In the genomic region with DNA sequence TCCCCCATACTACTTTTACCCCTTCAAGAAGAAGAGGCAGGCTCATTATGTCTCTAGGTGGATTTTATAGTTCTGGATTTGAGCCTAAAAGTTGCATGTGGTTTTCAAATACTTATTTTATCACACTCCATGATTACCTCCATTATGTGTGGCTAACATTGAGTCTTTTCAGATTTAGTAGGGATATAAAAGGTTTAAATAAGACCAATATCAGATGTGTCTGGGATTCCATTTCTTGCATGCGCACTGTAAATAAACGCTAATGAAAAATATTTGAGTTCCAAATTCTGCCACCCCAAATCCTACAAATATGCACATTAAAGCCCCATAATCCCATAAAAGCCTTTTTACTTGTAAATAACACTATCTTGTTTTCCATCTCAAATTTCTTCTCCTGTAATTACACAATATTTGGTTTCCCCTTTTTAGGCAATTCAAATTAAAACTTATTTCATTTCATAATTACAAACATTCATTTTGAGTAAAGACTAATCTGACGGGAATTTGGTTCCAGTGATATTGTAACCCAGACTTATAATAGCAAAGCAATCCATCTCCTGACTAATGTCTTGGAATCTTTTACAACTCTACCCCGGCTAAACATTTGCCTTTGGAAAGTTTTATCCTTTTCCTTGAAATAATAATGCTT, we compare ENCODE assay signal across 18 cellular contexts.
DNase-seq lines count a peak whose midpoint lies in the region; ATAC-seq, FAIRE-seq and TF ChIP-seq lines count a peak whose summit lies in the region.
"Had no signal": no experiment of that assay in that cellular context is flagged by ENCODE, and none has a peak within 500 bp of the region (broad histone marks: within the 10 kb centered on the region; RNA-seq: fewer than 3 reads in every experiment).

No MANE protein-coding gene starts in this region.

- intact Hi-C loops in adrenal gland (cut with DNase I): no loop called here

- WGBS in adrenal gland, 4 donors: 65 to 79% (median 68%) methylated on average over 4 of the region's 4 CpGs

- H3K4me1 Mint-ChIP-seq in astrocyte (ENCODE audit: low read depth, unreplicated experiment): peaks cover 13% of the 10 kb centered on the region
- H3K4me1 Mint-ChIP-seq: B cell, memory B cell had no signal

- DNase-seq in AG04450 (ENCODE audit: low read depth, low spot score) (peak; percentile 6), astrocyte (ENCODE audit: low read depth) (peak; percentile 82), kidney tubule cell (ENCODE audit: low spot score) (peak; percentile 26), adrenal gland (no peak), SHP77 treated with DMSO at 0.1 percent for 48 hours (lab: John Stamatoyannopoulos, UW) (no peak)
- DNase-seq in activated CD4-positive, alpha-beta T cell treated with anti-CD3 and anti-CD28 coated beads, Interleukin-2, amount 50 U/mL, for 1 hour: no peak
- DNase-seq: activated CD4-positive, CD25-positive, alpha-beta regulatory T cell treated with anti-CD3 and anti-CD28 coated beads, Interleukin-2, amount 50 U/mL, for 72 hours; activated CD8-positive, alpha-beta memory T cell treated with anti-CD3 and anti-CD28 coated beads, Interleukin-2, amount 50 U/mL, for 48 hours; cortex of kidney; NCI-H1048; pancreas; testis had no signal

- no peak for TF ChIP-seq POLR2A in adrenal gland (IDR thresholded peaks at IDR 0.05)

- H3K9me3 Mint-ChIP-seq in astrocyte (ENCODE audit: unreplicated experiment): peaks cover 3% of the 10 kb centered on the region
- H3K9me3 Mint-ChIP-seq: T-helper 1 cell treated with Interleukin-12 subunit alpha and Interleukin-12 subunit beta and Interleukin-4 antibody, amounts not matched to agents 30 μg/mL and 1 μg/mL, for 36 hours had no signal

- H3K27ac Mint-ChIP-seq in astrocyte (ENCODE audit: unreplicated experiment): no peak overlapping the region
- H3K27ac Mint-ChIP-seq: activated naive CD8-positive, alpha-beta T cell; B cell; memory B cell; T-helper 1 cell treated with Interleukin-12 subunit alpha and Interleukin-12 subunit beta and Interleukin-4 antibody, amounts not matched to agents 30 μg/mL and 1 μg/mL, for 36 hours had no signal

- no peak overlapping the region for H3K4me3 ChIP-seq in AG04450 (ENCODE audit: low read depth, low read length)
- no peak overlapping the region for H3K4me3 ChIP-seq in HEK293 (ENCODE audit: low read depth, low read length)
- H3K4me3 ChIP-seq in astrocyte (ENCODE audit: insufficient read depth, low read depth, low read length): no peak overlapping the region
- no peak overlapping the region for H3K4me3 ChIP-seq in adrenal gland
- H3K4me3 ChIP-seq: pancreas, testis had no signal

- no peaks in the 10 kb centered on the region for H4K20me1 ChIP-seq in astrocyte (ENCODE audit: insufficient read depth, low read length)

- no peaks in the 10 kb centered on the region for H3K36me3 Mint-ChIP-seq in astrocyte (ENCODE audit: low read depth, unreplicated experiment)
- H3K36me3 Mint-ChIP-seq: activated naive CD8-positive, alpha-beta T cell; memory B cell had no signal

- peak overlapping the region; percentile 86 for H3K4me2 ChIP-seq in astrocyte (ENCODE audit: low read length)

- H3K9ac ChIP-seq in astrocyte (ENCODE audit: low read length): peak overlapping the region; percentile 68

- H3K27me3 ChIP-seq in AG04450 (ENCODE audit: control insufficient read depth, insufficient read depth, low read length): no peaks in the 10 kb centered on the region
- no peaks in the 10 kb centered on the region for H3K27me3 ChIP-seq in astrocyte (ENCODE audit: insufficient read depth, low read length)
- H3K27me3 ChIP-seq in adrenal gland: no peaks in the 10 kb centered on the region
- H3K27me3 ChIP-seq: pancreas, testis had no signal

- no peak overlapping the region for H2AFZ ChIP-seq in astrocyte (ENCODE audit: low read depth, low read length)

- H3K27ac ChIP-seq in AG04450 (ENCODE audit: low read depth, low read length): no peak overlapping the region
- H3K27ac ChIP-seq in HEK293 (ENCODE audit: extremely low read depth, low read depth, low read length): no peak overlapping the region
- peak overlapping the region; percentile 93 for H3K27ac ChIP-seq in astrocyte (ENCODE audit: low read depth, low read length)
- no peak overlapping the region for H3K27ac ChIP-seq in adrenal gland
- H3K27ac ChIP-seq: pancreas, testis had no signal

- H3K4me3 Mint-ChIP-seq in astrocyte (ENCODE audit: unreplicated experiment): no peak overlapping the region
- H3K4me3 Mint-ChIP-seq: activated naive CD8-positive, alpha-beta T cell; B cell; memory B cell; T-helper 1 cell treated with Interleukin-12 subunit alpha and Interleukin-12 subunit beta and Interleukin-4 antibody, amounts not matched to agents 30 μg/mL and 1 μg/mL, for 36 hours had no signal

- peaks cover 5% of the 10 kb centered on the region for H3K27me3 Mint-ChIP-seq in astrocyte (ENCODE audit: low read depth, unreplicated experiment)
- H3K27me3 Mint-ChIP-seq: B cell had no signal

- CTCF ChIA-PET in AG04450 (lab: Charles Lee) (no interaction called here), HEK293 (lab: Yijun Ruan, JAX) (interaction anchor here (0.6 kb wide), 1 partner anchor 718 kb away, joined by 3 read pairs; no protein-coding TSS in a partner anchor)

- TF ChIP-seq CTCF in AG04450 (IDR thresholded peaks at IDR 0.05; ENCODE audit: low read depth, low read length) (no peak), HEK293 (tag by site-specific recombination; IDR thresholded peaks at IDR 0.05) (no peak), astrocyte (IDR thresholded peaks at IDR 0.05; ENCODE audit: insufficient read depth, low read depth, low read length) (no peak), adrenal gland (IDR thresholded peaks at IDR 0.05) (no peak)

- H3K79me2 ChIP-seq in astrocyte (ENCODE audit: insufficient read depth, low read length): no peaks in the 10 kb centered on the region

- H3K4me1 ChIP-seq in HEK293 (ENCODE audit: control insufficient read depth, insufficient read depth, low read length) (no peaks in the 10 kb centered on the region; the same call in 1 of the 2 replicates), astrocyte (ENCODE audit: insufficient read depth, low read length) (peaks cover 35% of the 10 kb centered on the region), adrenal gland (replicated peaks in 1 of 2) (no peaks in the 10 kb centered on the region)
- H3K4me1 ChIP-seq: testis had no signal

- no peaks in the 10 kb centered on the region for H3K36me3 ChIP-seq in HEK293 (ENCODE audit: control insufficient read depth in 2 of 2, insufficient read depth in 1 of 2, low read length in 2 of 2)
- H3K36me3 ChIP-seq in astrocyte (ENCODE audit: insufficient read depth, low read length): no peaks in the 10 kb centered on the region
- no peaks in the 10 kb centered on the region for H3K36me3 ChIP-seq in adrenal gland (replicated peaks in 1 of 2)
- H3K36me3 ChIP-seq: pancreas had no signal

- no peaks in the 10 kb centered on the region for H3K9me3 ChIP-seq in AG04450 (ENCODE audit: control insufficient read depth, insufficient read depth, low read length)
- H3K9me3 ChIP-seq in HEK293 (ENCODE audit: control insufficient read depth, insufficient read depth, low read depth, low read length): no peaks in the 10 kb centered on the region
- H3K9me3 ChIP-seq in astrocyte (ENCODE audit: insufficient read depth, low read depth, low read length): no peaks in the 10 kb centered on the region
- H3K9me3 ChIP-seq in adrenal gland (replicated peaks in 1 of 3): no peaks in the 10 kb centered on the region
- H3K9me3 ChIP-seq: pancreas, testis had no signal

- no peak for ATAC-seq in HG03442 (IDR thresholded peaks at IDR 0.05; ENCODE audit: unreplicated experiment)

- POLR2A ChIA-PET in AG04450 (lab: Yijun Ruan, JAX) (interaction anchor here (0.7 kb wide), 1 partner anchor 326 kb away, joined by 3 read pairs; no protein-coding TSS in a partner anchor), HEK293 (lab: Yijun Ruan, JAX) (no interaction called here)

- no peak for FAIRE-seq in astrocyte (lab: Jason Lieb, UNC)
- FAIRE-seq: pancreas had no signal

TF ChIP-seq in HEK293, 187 proteins besides CTCF, POLR2A, EP300 and RAD21:
- TF ChIP-seq BCL11B (tag by site-specific recombination; IDR thresholded peaks at IDR 0.05; ENCODE audit: low read depth): 0 out of 2 replicates have a peak, but pooled peaks have one; percentile 35
- TF ChIP-seq, protein P1, sequence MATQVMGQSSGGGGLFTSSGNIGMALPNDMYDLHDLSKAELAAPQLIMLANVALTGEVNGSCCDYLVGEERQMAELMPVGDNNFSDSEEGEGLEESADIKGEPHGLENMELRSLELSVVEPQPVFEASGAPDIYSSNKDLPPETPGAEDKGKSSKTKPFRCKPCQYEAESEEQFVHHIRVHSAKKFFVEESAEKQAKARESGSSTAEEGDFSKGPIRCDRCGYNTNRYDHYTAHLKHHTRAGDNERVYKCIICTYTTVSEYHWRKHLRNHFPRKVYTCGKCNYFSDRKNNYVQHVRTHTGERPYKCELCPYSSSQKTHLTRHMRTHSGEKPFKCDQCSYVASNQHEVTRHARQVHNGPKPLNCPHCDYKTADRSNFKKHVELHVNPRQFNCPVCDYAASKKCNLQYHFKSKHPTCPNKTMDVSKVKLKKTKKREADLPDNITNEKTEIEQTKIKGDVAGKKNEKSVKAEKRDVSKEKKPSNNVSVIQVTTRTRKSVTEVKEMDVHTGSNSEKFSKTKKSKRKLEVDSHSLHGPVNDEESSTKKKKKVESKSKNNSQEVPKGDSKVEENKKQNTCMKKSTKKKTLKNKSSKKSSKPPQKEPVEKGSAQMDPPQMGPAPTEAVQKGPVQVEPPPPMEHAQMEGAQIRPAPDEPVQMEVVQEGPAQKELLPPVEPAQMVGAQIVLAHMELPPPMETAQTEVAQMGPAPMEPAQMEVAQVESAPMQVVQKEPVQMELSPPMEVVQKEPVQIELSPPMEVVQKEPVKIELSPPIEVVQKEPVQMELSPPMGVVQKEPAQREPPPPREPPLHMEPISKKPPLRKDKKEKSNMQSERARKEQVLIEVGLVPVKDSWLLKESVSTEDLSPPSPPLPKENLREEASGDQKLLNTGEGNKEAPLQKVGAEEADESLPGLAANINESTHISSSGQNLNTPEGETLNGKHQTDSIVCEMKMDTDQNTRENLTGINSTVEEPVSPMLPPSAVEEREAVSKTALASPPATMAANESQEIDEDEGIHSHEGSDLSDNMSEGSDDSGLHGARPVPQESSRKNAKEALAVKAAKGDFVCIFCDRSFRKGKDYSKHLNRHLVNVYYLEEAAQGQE (tag by site-specific recombination; IDR thresholded peaks at IDR 0.05): no peak

Comparison
In these comparisons a context has a peak if more than half of its experiments do, and no peak if none do; other contexts are left out.
1. DNase-seq: peak in AG04450 (single experiment), astrocyte (single experiment) and kidney tubule cell (single experiment); none in adrenal gland (0 of 7), activated CD4-positive, alpha-beta T cell treated with anti-CD3 and anti-CD28 coated beads, Interleukin-2, amount 50 U/mL, for 1 hour (single experiment) and SHP77 treated with DMSO at 0.1 percent for 48 hours (single experiment).